12 cellular contexts compared by ENCODE assay signal in genomic region chr2:101766337-101766736, GRCh38.
A peak's percentile ranks its signal among the peaks of the same experiment; 100 is the strongest.
DNase-seq lines count a peak whose midpoint lies in the region; ATAC-seq, FAIRE-seq and TF ChIP-seq lines count a peak whose summit lies in the region.
"Had no signal": no experiment of that assay in that cellular context is flagged by ENCODE, and none has a peak within 500 bp of the region (broad histone marks: within the 10 kb centered on the region; RNA-seq: fewer than 3 reads in every experiment).

No MANE protein-coding gene starts in this region.

- 97% methylated on average over 2 of the region's 2 CpGs for WGBS in SK-N-SH (ENCODE audit: low lambda C conversion rate)
- WGBS in HepG2 (ENCODE audit: low lambda C conversion rate): 63% methylated on average over 2 of the region's 2 CpGs

- peak overlapping the region in 1 of 2 experiments; percentile 88; a peak in 3 of 4 replicates for H3K27ac ChIP-seq in SK-N-SH (ENCODE audit: low read depth in 2 of 2, low read length in 1 of 2)
- H3K27ac ChIP-seq in HepG2 (ENCODE audit: extremely low read length, insufficient read depth, low read length): peak overlapping the region; percentile 60
- H3K27ac ChIP-seq in subcutaneous abdominal adipose tissue (ENCODE audit: low read depth, low read length): peak overlapping the region; percentile 84

- FAIRE-seq in HepG2 (lab: Jason Lieb, UNC): no peak
- FAIRE-seq: TTC549 had no signal

- no peak overlapping the region for H2AFZ ChIP-seq in SK-N-SH (ENCODE audit: low read depth)
- H2AFZ ChIP-seq in HepG2 (ENCODE audit: low read length): no peak overlapping the region

- in situ Hi-C loops in HepG2 (cut with HindIII; ENCODE audit: extremely low pct_ligation_motif_present, low pct_unique_long_range_greater_than_20kb): no loop called here

- H3K79me2 ChIP-seq in SK-N-SH (ENCODE audit: insufficient read depth) (peaks cover 100% of the 10 kb centered on the region), HepG2 (ENCODE audit: insufficient read depth, low read length) (peaks cover 97% of the 10 kb centered on the region)

- peaks cover 25% of the 10 kb centered on the region for H3F3A ChIP-seq in SK-N-SH (replicated peaks; ENCODE audit: insufficient read depth)

- no peaks in the 10 kb centered on the region for H3K9me2 ChIP-seq in SK-N-SH

- H3K9ac ChIP-seq in SK-N-SH: peak overlapping the region; percentile 23; the same call in 1 of the 2 replicates
- H3K9ac ChIP-seq in adipocyte (ENCODE audit: low read length): peak overlapping the region; percentile 11
- peak overlapping the region; percentile 57 for H3K9ac ChIP-seq in HepG2 (ENCODE audit: insufficient read depth, low read depth, low read length)
- H3K9ac ChIP-seq in subcutaneous abdominal adipose tissue (ENCODE audit: low read length in 5 of 5): peak overlapping the region in 1 of 5 donors; percentile 28

- no peak for ATAC-seq in SK-N-SH treated with all-trans-retinoic acid at 6 μM for 48 hours
- no peak for ATAC-seq in HepG2

- POLR2A ChIA-PET in SK-N-SH (lab: Yijun Ruan, JAX): no interaction called here
- POLR2A ChIA-PET in HepG2 (lab: Yijun Ruan, JAX): interaction anchor here (0.7 to 2.6 kb wide), 19 partner anchors 9 to 458 kb away, joined by 3 to 21 read pairs (median 4); partner anchors contain the start of genes MAP4K4 and RNF149

- TSS peak; percentile 96 for BruUV-seq in HepG2 (replicated peaks; lab: Mats Ljungman, UMichigan)

- H3K27me3 ChIP-seq in SK-N-SH (ENCODE audit: insufficient read depth): no peaks in the 10 kb centered on the region
- no peaks in the 10 kb centered on the region for H3K27me3 ChIP-seq in adipocyte (replicated peaks; ENCODE audit: control insufficient read depth, insufficient read depth, low read length)
- no peaks in the 10 kb centered on the region for H3K27me3 ChIP-seq in HepG2 (ENCODE audit: control insufficient read depth in 1 of 2, insufficient read depth in 2 of 2, low read length in 2 of 2)
- no peaks in the 10 kb centered on the region for H3K27me3 ChIP-seq in subcutaneous abdominal adipose tissue (ENCODE audit: control insufficient read depth in 5 of 5, insufficient read depth in 4 of 5, low read length in 5 of 5)

- H3K9me3 ChIP-seq in SK-N-SH (no peaks in the 10 kb centered on the region), adipocyte (ENCODE audit: control insufficient read depth, low read length) (no peaks in the 10 kb centered on the region), HepG2 (ENCODE audit: low read length) (no peaks in the 10 kb centered on the region), subcutaneous abdominal adipose tissue (ENCODE audit: control insufficient read depth in 5 of 5, low read length in 5 of 5) (no peaks in the 10 kb centered on the region)

- no peak for TF ChIP-seq POLR2A in HepG2 (IDR thresholded peaks at IDR 0.05; ENCODE audit: insufficient read depth in 1 of 2, low read depth in 2 of 2, low read length in 2 of 2)

- peak overlapping the region in 1 of 2 experiments; percentile 1; a peak in 1 of 4 replicates for H3K4me3 ChIP-seq in SK-N-SH (ENCODE audit: low read depth in 2 of 2, low read length in 1 of 2)
- H3K4me3 ChIP-seq in adipocyte (ENCODE audit: low read length): peak overlapping the region; percentile 29
- peak overlapping the region; percentile 35 to 48 (median 48) for H3K4me3 ChIP-seq in HepG2 (replicated peaks in 1 of 3; ENCODE audit: insufficient read depth in 1 of 3, low read depth in 2 of 3, low read length in 3 of 3)
- no peak overlapping the region for H3K4me3 ChIP-seq in subcutaneous abdominal adipose tissue (ENCODE audit: low read depth in 1 of 5, low read length in 5 of 5)

- H3K4me2 ChIP-seq in SK-N-SH (peak overlapping the region; percentile 68), HepG2 (ENCODE audit: low read depth, low read length) (peak overlapping the region; percentile 81)

- TF ChIP-seq EP300 in SK-N-SH (IDR thresholded peaks at IDR 0.05; ENCODE audit: borderline replicate concordance in 1 of 2, low read depth in 1 of 2, low read length in 1 of 2) (no peak), HepG2 (IDR thresholded peaks at IDR 0.05; ENCODE audit: low read depth in 2 of 2, low read length in 2 of 2) (0 out of 4 replicates have a peak, but pooled peaks of 1 of the 2 experiments have one; percentile 9), HepG2 (CRISPR knock-in tag; IDR thresholded peaks at IDR 0.05; ENCODE audit: borderline replicate concordance) (no peak)

- intact Hi-C loops in HepG2 (cut with micrococcal nuclease; ENCODE audit: unreplicated experiment): loop anchor here (2.0 to 5.0 kb wide), 3 partner anchors 36 to 434 kb away; no protein-coding TSS in a partner anchor

- CTCF ChIA-PET in SK-N-SH (lab: Yijun Ruan, JAX): interaction anchor here (1.1 kb wide), 1 partner anchor 15 kb away, joined by 4 read pairs; no protein-coding TSS in a partner anchor
- CTCF ChIA-PET in HepG2 (lab: Yijun Ruan, JAX; ENCODE audit: low intra/inter-chr PET ratio, low total read pairs): no interaction called here

- TF ChIP-seq CTCF in SK-N-SH (IDR thresholded peaks at IDR 0.05) (no peak), HepG2 (CRISPR knock-in tag; IDR thresholded peaks at IDR 0.05) (no peak)

- TF ChIP-seq RAD21 in SK-N-SH (IDR thresholded peaks at IDR 0.05; ENCODE audit: low read length) (no peak), HepG2 (CRISPR knock-in tag; IDR thresholded peaks at IDR 0.05) (no peak)

- DNase-seq in SK-N-SH (no peak), adipocyte (ENCODE audit: low read depth) (no peak), HepG2 (ENCODE audit: low spot score) (no peak), GM03348 (ENCODE audit: low spot score) (no peak), NCI-H1092 treated with DMSO at 0.1 percent for 48 hours (lab: John Stamatoyannopoulos, UW) (no peak)
- DNase-seq in effector CD4-positive, alpha-beta T cell: no peak
- DNase-seq: activated naive CD4-positive, alpha-beta T cell treated with anti-CD3 and anti-CD28 coated beads for 36 hours; NCI-H526; stimulated activated CD4-positive, alpha-beta T cell treated with anti-CD3 and anti-CD28 coated beads, Interleukin-2, amount 100 ng/mL, for 24 hours had no signal

- H3K4me1 ChIP-seq in SK-N-SH (ENCODE audit: control insufficient read depth in 1 of 2, insufficient read depth in 2 of 2, low read depth in 1 of 2, low read length in 1 of 2) (peaks cover 33 to 67% of the 10 kb centered on the region in 2 experiments), adipocyte (ENCODE audit: control insufficient read depth, insufficient read depth, low read length) (peaks cover 76% of the 10 kb centered on the region), HepG2 (ENCODE audit: insufficient read depth, low read length) (peaks cover 100% of the 10 kb centered on the region), subcutaneous abdominal adipose tissue (ENCODE audit: control insufficient read depth in 5 of 5, insufficient read depth in 5 of 5, low read length in 5 of 5) (peaks cover 5 to 92% (median 63%) of the 10 kb centered on the region in 5 donors)

- H3K36me3 ChIP-seq in SK-N-SH (replicated peaks in 1 of 2; ENCODE audit: control insufficient read depth in 1 of 2, insufficient read depth in 2 of 2, low read length in 1 of 2): no peaks in the 10 kb centered on the region
- no peaks in the 10 kb centered on the region for H3K36me3 ChIP-seq in adipocyte (ENCODE audit: control insufficient read depth, insufficient read depth, low read length, severe bottlenecking)
- 0 out of 5 replicates have a peak, but pooled peaks cover 0 to 1% of the 10 kb centered on the region in 2 experiments for H3K36me3 ChIP-seq in HepG2 (replicated peaks in 1 of 2; ENCODE audit: control insufficient read depth in 1 of 2, insufficient read depth in 2 of 2, low read length in 2 of 2)
- no peaks in the 10 kb centered on the region for H3K36me3 ChIP-seq in subcutaneous abdominal adipose tissue (ENCODE audit: control insufficient read depth in 5 of 5, insufficient read depth in 5 of 5, low read length in 5 of 5)

- H4K20me1 ChIP-seq in SK-N-SH (ENCODE audit: insufficient read depth) (peaks cover 94% of the 10 kb centered on the region), HepG2 (ENCODE audit: insufficient read depth, low read length) (peaks cover 67% of the 10 kb centered on the region)

TF ChIP-seq in SK-N-SH, 30 proteins besides CTCF, POLR2A, EP300 and RAD21 (continues in another document):
- TF ChIP-seq IRF3 (IDR thresholded peaks at IDR 0.05; ENCODE audit: low read depth, low read length): no peak

TF ChIP-seq in SK-N-SH treated with all-trans-retinoic acid at 6 μM for 48 hours, 23 proteins besides CTCF, POLR2A, EP300 and RAD21 (continues in another document):
- TF ChIP-seq POU6F1 (CRISPR knock-in tag; IDR thresholded peaks at IDR 0.05; ENCODE audit: borderline replicate concordance, low read depth): no peak

TF ChIP-seq in HepG2, 621 proteins besides CTCF, POLR2A, EP300 and RAD21 (continues in another document):
- TF ChIP-seq TBL1XR1 (IDR thresholded peaks at IDR 0.05; ENCODE audit: borderline replicate concordance, low read length, partially characterized antibody): no peak
- no peak for TF ChIP-seq CERS6 (CRISPR knock-in tag; IDR thresholded peaks at IDR 0.05)
- TF ChIP-seq RBFOX2 (IDR thresholded peaks at IDR 0.05; ENCODE audit: low read depth, low read length): 0 out of 2 replicates have a peak, but pooled peaks have one; percentile 13
- TF ChIP-seq SUZ12 (IDR thresholded peaks at IDR 0.05; ENCODE audit: low read depth, low read length): no peak
- TF ChIP-seq ZNF34 (CRISPR knock-in tag; IDR thresholded peaks at IDR 0.05; ENCODE audit: borderline replicate concordance): no peak
- TF ChIP-seq POLR2G (IDR thresholded peaks at IDR 0.05; ENCODE audit: low read depth, low read length): no peak
- TF ChIP-seq ZNF337 (CRISPR knock-in tag; IDR thresholded peaks at IDR 0.05; ENCODE audit: borderline replicate concordance, low read depth): no peak
- TF ChIP-seq ZBTB26 (CRISPR knock-in tag; IDR thresholded peaks at IDR 0.05; ENCODE audit: borderline replicate concordance): no peak
- no peak for TF ChIP-seq SMAD1 (CRISPR knock-in tag; IDR thresholded peaks at IDR 0.05; ENCODE audit: borderline replicate concordance, low read depth)

Comparison
In these comparisons a context has a peak if more than half of its experiments do, and no peak if none do; other contexts are left out.
1. H3K4me3 ChIP-seq: peak in adipocyte (single experiment) and HepG2 (3 of 3); none in subcutaneous abdominal adipose tissue (0 of 5).